In the genomic region with DNA sequence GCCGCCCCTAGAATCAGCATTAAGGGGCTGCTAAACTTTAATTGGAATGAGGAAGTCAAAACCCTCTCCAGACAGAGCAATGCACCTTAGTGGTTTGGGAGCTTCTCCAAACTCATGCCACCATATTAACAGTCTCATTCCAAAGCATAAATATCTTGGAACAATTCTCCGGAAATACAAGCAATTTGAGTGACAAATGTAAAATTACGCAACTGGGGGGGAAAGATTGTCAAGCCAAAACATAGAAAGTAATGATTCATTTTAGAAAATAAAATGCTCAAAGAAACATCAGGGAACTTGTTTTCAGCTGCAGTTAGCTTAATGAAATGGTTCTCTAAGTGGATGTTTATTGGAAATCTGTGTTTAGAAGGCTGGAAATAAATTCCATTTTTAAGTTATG, we compare ENCODE assay signal across 27 cellular contexts.
"Had no signal": no experiment of that assay in that cellular context is flagged by ENCODE, and none has a peak within 500 bp of the region (broad histone marks: within the 10 kb centered on the region; RNA-seq: fewer than 3 reads in every experiment).

No MANE protein-coding gene starts in this region.

- H3K4me1 Mint-ChIP-seq: activated B cell treated with CpG ODN at 0.5 μM for 24 hours; activated CD4-positive, alpha-beta T cell treated with anti-CD3 and anti-CD28 coated beads for 36 hours; activated T-helper 17 cell treated with anti-CD3 and anti-CD28 coated beads, Interleukin-2, amount 50 U/mL, for 72 hours; naive thymus-derived CD8-positive, alpha-beta T cell had no signal

- H3K4me3 ChIP-seq: cardiac muscle cell, left ventricle myocardium inferior, ovary, prostate gland, transverse colon had no signal

- H3K36me3 ChIP-seq: cardiac muscle cell, left ventricle myocardium inferior, ovary, prostate gland, transverse colon had no signal

- H3K9me3 Mint-ChIP-seq: activated B cell treated with CpG ODN at 0.5 μM for 24 hours; activated T-helper 17 cell treated with anti-CD3 and anti-CD28 coated beads, Interleukin-2, amount 50 U/mL, for 72 hours; dendritic cell treated with granulocyte-macrophage colony-stimulating factor and Interleukin-4, amounts not matched to agents 40 ng/mL and 50 ng/mL, for 4 days; T-helper 1 cell treated with Interleukin-12 subunit alpha and Interleukin-12 subunit beta and Interleukin-4 antibody, amounts not matched to agents 30 μg/mL and 1 μg/mL, for 36 hours had no signal

- ATAC-seq: activated CD4-positive, alpha-beta T cell treated with anti-CD3 and anti-CD28 coated beads for 36 hours; activated T-helper 17 cell treated with anti-CD3 and anti-CD28 coated beads, Interleukin-2, amount 50 U/mL, for 72 hours; naive thymus-derived CD8-positive, alpha-beta T cell; stimulated activated naive CD8-positive, alpha-beta T cell treated with anti-CD3 and anti-CD28 coated beads, Interleukin-15, Interleukin-2, amounts not matched to agents 100 U/mL and 50 U/mL, for 24 hours had no signal

- H3K27me3 ChIP-seq: cardiac muscle cell, ovary, transverse colon had no signal

- H3K27ac ChIP-seq: cardiac muscle cell, left ventricle myocardium inferior, ovary, prostate gland, transverse colon had no signal

- H3K4me1 ChIP-seq: left ventricle myocardium inferior, prostate gland, transverse colon had no signal

- H3K4me3 Mint-ChIP-seq: activated B cell treated with CpG ODN at 0.5 μM for 24 hours; activated CD4-positive, alpha-beta T cell treated with anti-CD3 and anti-CD28 coated beads for 36 hours; activated naive CD8-positive, alpha-beta T cell; activated T-cell treated with anti-CD3 and anti-CD28 coated beads, Interleukin-2, amount 50 U/mL, for 24 hours; activated T-helper 17 cell treated with anti-CD3 and anti-CD28 coated beads, Interleukin-2, amount 50 U/mL, for 72 hours; dendritic cell treated with granulocyte-macrophage colony-stimulating factor and Interleukin-4, amounts not matched to agents 40 ng/mL and 50 ng/mL, for 4 days; naive thymus-derived CD8-positive, alpha-beta T cell; T-helper 1 cell treated with Interleukin-12 subunit alpha and Interleukin-12 subunit beta and Interleukin-4 antibody, amounts not matched to agents 30 μg/mL and 1 μg/mL, for 36 hours had no signal

- H3K27me3 Mint-ChIP-seq: activated B cell treated with CpG ODN at 0.5 μM for 24 hours; activated CD4-positive, alpha-beta T cell treated with anti-CD3 and anti-CD28 coated beads for 36 hours; activated naive CD8-positive, alpha-beta T cell; activated T-cell treated with anti-CD3 and anti-CD28 coated beads, Interleukin-2, amount 50 U/mL, for 24 hours; activated T-helper 17 cell treated with anti-CD3 and anti-CD28 coated beads, Interleukin-2, amount 50 U/mL, for 72 hours; dendritic cell treated with granulocyte-macrophage colony-stimulating factor and Interleukin-4, amounts not matched to agents 40 ng/mL and 50 ng/mL, for 4 days; naive thymus-derived CD8-positive, alpha-beta T cell had no signal

- DNase-seq: activated B cell treated with CpG ODN at 0.5 μM for 24 hours; activated CD4-positive, alpha-beta T cell treated with anti-CD3 and anti-CD28 coated beads for 36 hours; activated CD4-positive, alpha-beta T cell treated with anti-CD3 and anti-CD28 coated beads, Interleukin-2, amount 50 U/mL, for 4 hours; activated CD8-positive, alpha-beta memory T cell treated with anti-CD3 and anti-CD28 coated beads for 24 hours; activated CD8-positive, alpha-beta memory T cell treated with anti-CD3 and anti-CD28 coated beads, Interleukin-2, amount 50 U/mL, for 4 hours; activated naive CD4-positive, alpha-beta T cell; activated T-cell treated with anti-CD3 and anti-CD28 coated beads, Interleukin-2, amount 50 U/mL, for 24 hours; amniotic stem cell; effector CD4-positive, alpha-beta T cell; erythroblast; glutamatergic neuron; left ventricle myocardium inferior; naive thymus-derived CD8-positive, alpha-beta T cell; ovary; stimulated activated CD4-positive, alpha-beta T cell treated with anti-CD3 and anti-CD28 coated beads, Interleukin-4, amount 100 ng/mL, for 4 hours; stimulated activated naive CD8-positive, alpha-beta T cell treated with anti-CD3 and anti-CD28 coated beads, Interleukin-15, Interleukin-2, amounts not matched to agents 100 U/mL and 50 U/mL, for 24 hours; substantia nigra; transverse colon had no signal

- H3K36me3 Mint-ChIP-seq: activated naive CD8-positive, alpha-beta T cell; naive thymus-derived CD8-positive, alpha-beta T cell had no signal

- FAIRE-seq: endometrium, frontal cortex, urothelium cell line had no signal

- H3K9me3 ChIP-seq: left ventricle myocardium inferior, ovary, prostate gland, transverse colon had no signal

- H3K27ac Mint-ChIP-seq: activated B cell treated with CpG ODN at 0.5 μM for 24 hours; activated CD4-positive, alpha-beta T cell treated with anti-CD3 and anti-CD28 coated beads for 36 hours; activated naive CD8-positive, alpha-beta T cell; activated T-cell treated with anti-CD3 and anti-CD28 coated beads, Interleukin-2, amount 50 U/mL, for 24 hours; activated T-helper 17 cell treated with anti-CD3 and anti-CD28 coated beads, Interleukin-2, amount 50 U/mL, for 72 hours; dendritic cell treated with granulocyte-macrophage colony-stimulating factor and Interleukin-4, amounts not matched to agents 40 ng/mL and 50 ng/mL, for 4 days; naive thymus-derived CD8-positive, alpha-beta T cell; T-helper 1 cell treated with Interleukin-12 subunit alpha and Interleukin-12 subunit beta and Interleukin-4 antibody, amounts not matched to agents 30 μg/mL and 1 μg/mL, for 36 hours had no signal
